Comparison of ENCODE assay signal across 1 cellular context in the genomic region with DNA sequence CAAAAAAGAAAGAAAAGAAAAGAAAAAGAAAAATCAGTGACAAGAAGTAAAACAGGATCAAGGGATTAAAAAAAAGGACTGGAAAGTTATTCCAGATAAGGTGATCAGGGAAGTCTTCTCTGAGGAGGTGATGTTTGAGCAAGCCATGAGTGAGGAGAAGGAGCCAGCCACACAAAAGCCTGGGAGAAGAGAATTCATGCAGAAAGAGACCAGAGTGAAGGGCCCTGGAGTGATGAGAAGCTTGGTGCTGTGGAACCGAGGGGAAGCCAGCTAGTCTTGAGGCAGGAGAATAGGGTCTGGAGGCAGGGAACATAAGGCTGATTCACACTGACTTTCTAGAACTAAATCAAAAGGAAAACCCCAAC.
TF ChIP-seq lines count a peak whose summit lies in the region.

No MANE protein-coding gene starts in this region.

TF ChIP-seq in SK-N-SH, 30 proteins besides CTCF, POLR2A, EP300 and RAD21 (continued from another document):
- TF ChIP-seq, protein P1, sequence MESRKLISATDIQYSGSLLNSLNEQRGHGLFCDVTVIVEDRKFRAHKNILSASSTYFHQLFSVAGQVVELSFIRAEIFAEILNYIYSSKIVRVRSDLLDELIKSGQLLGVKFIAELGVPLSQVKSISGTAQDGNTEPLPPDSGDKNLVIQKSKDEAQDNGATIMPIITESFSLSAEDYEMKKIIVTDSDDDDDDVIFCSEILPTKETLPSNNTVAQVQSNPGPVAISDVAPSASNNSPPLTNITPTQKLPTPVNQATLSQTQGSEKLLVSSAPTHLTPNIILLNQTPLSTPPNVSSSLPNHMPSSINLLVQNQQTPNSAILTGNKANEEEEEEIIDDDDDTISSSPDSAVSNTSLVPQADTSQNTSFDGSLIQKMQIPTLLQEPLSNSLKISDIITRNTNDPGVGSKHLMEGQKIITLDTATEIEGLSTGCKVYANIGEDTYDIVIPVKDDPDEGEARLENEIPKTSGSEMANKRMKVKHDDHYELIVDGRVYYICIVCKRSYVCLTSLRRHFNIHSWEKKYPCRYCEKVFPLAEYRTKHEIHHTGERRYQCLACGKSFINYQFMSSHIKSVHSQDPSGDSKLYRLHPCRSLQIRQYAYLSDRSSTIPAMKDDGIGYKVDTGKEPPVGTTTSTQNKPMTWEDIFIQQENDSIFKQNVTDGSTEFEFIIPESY (IDR thresholded peaks at IDR 0.05; ENCODE audit: borderline replicate concordance, low read depth), result no peak
- no peak for TF ChIP-seq TCF12 (IDR thresholded peaks at IDR 0.05)
- no peak for TF ChIP-seq GATA2 (CRISPR knock-in tag; IDR thresholded peaks at IDR 0.05)
- TF ChIP-seq FOXJ3 (CRISPR knock-in tag; IDR thresholded peaks at IDR 0.05), result no peak
